ENCODE assay signal across 25 cellular contexts in the genomic region with DNA sequence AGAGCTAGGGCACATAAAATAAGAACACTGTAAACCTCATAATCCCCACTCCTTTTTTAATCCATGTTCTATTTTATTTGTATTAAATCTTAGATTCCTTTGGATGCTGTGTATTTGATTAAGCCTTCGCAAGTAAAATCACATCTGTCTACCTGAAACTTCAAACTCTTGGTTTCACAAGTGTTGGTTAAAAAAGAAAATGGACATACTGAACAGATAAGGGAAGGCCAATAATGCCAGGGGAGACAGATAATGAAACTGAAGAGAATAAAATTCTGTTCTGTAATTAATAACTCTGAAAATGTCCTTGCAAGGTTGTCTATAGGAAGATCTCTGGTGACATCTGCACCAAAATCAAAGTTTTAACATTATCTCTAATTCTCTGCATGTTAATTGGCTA.
DNase-seq lines count a peak whose midpoint lies in the region; ATAC-seq and TF ChIP-seq lines count a peak whose summit lies in the region.
"Had no signal": no experiment of that assay in that cellular context is flagged by ENCODE, and none has a peak within 500 bp of the region (broad histone marks: within the 10 kb centered on the region; RNA-seq: fewer than 3 reads in every experiment).

No MANE protein-coding gene starts in this region.

- peak overlapping the region; percentile 23 for H3K27ac Mint-ChIP-seq in activated T-cell treated with anti-CD3 and anti-CD28 coated beads, Interleukin-2, amount 50 U/mL, for 24 hours
- H3K27ac Mint-ChIP-seq: CD14-positive monocyte, GM23338 had no signal

- peaks cover 26% of the 10 kb centered on the region for H3K36me3 Mint-ChIP-seq in activated T-cell treated with anti-CD3 and anti-CD28 coated beads, Interleukin-2, amount 50 U/mL, for 24 hours (ENCODE audit: low read depth)
- H3K36me3 Mint-ChIP-seq: CD14-positive monocyte had no signal

- ATAC-seq in GM19395 (IDR thresholded peaks at IDR 0.05; ENCODE audit: unreplicated experiment) (peak; percentile 68), Right ventricle myocardium superior (ENCODE audit: poor library complexity) (no peak)
- ATAC-seq: GM23338 had no signal

- intact Hi-C loops in Right ventricle myocardium superior (cut with DNase I): no loop called here

- no peak overlapping the region for H3K4me3 Mint-ChIP-seq in activated T-cell treated with anti-CD3 and anti-CD28 coated beads, Interleukin-2, amount 50 U/mL, for 24 hours
- H3K4me3 Mint-ChIP-seq: CD14-positive monocyte; CD8-positive, alpha-beta memory T cell; GM23338; H9 had no signal

- no peak for TF ChIP-seq CTCF in VCaP (conservative IDR thresholded peaks at IDR 0.05)

- H3K4me1 Mint-ChIP-seq in activated T-cell treated with anti-CD3 and anti-CD28 coated beads, Interleukin-2, amount 50 U/mL, for 24 hours (ENCODE audit: low read depth): peaks cover 30% of the 10 kb centered on the region
- H3K4me1 Mint-ChIP-seq: CD14-positive monocyte had no signal

- no peak for DNase-seq in activated T-cell treated with anti-CD3 and anti-CD28 coated beads, Interleukin-2, amount 50 U/mL, for 24 hours
- no peak for DNase-seq in activated T-cell treated with anti-CD3 and anti-CD28 coated beads, Interleukin-2, amount 50 U/mL, for 1 hour
- DNase-seq in Right ventricle myocardium superior (no peak), HT-29 (ENCODE audit: low spot score) (no peak), dedifferentiated amniotic fluid mesenchymal stem cell (ENCODE audit: extremely low spot score) (no peak)
- DNase-seq: 8988T; ACHN; BE2C; CD8-positive, alpha-beta memory T cell; DMS 273 treated with DMSO at 0.1 percent for 48 hours; DMS79 treated with DMSO at 0.1 percent for 48 hours; GF-D8; H9; KBM-7; MG63; NCI-H2029; NCI-H446; NCI-H526; SHP77 treated with DMSO at 0.1 percent for 48 hours had no signal

- H3K27me3 Mint-ChIP-seq in activated T-cell treated with anti-CD3 and anti-CD28 coated beads, Interleukin-2, amount 50 U/mL, for 24 hours: no peaks in the 10 kb centered on the region

- peak overlapping the region; percentile 12; the same call in 1 of the 2 replicates for H3K27ac ChIP-seq in VCaP
- H3K27ac ChIP-seq: RWPE1, SK-N-MC had no signal

- peaks cover 3% of the 10 kb centered on the region for H3K9me3 Mint-ChIP-seq in activated T-cell treated with anti-CD3 and anti-CD28 coated beads, Interleukin-2, amount 50 U/mL, for 24 hours
